In the genomic region with DNA sequence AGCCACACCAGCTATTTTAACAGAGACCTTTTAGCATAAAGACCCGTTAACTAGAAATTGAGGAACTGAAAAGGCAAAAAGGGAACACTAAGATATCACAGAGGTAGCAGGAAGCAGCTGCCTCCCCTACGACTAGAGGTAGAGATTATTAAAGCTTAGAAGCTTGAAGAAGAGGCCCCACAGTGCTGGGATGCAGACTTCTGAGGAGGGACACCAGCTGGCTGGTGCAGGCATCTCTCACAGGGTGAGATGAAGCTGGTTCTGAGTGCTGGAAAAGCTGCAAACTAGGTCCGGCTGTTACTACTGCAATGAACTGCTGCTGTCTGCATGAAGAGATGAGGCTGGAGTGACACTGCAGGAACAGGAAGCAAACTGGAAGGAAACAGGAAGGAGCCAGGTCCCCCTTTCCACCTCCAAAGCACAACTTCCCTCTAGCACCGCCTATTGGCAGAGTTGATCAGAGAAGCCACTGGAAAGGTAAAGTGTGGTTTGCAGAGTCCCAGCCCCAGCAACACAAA, we compare ENCODE assay signal across 8 cellular contexts.
A peak's percentile ranks its signal among the peaks of the same experiment; 100 is the strongest.
DNase-seq lines count a peak whose midpoint lies in the region; ATAC-seq and TF ChIP-seq lines count a peak whose summit lies in the region.

No MANE protein-coding gene starts in this region.

- peak; percentile 63 for TF ChIP-seq CTCF in GM06990 (IDR thresholded peaks at IDR 0.05; ENCODE audit: insufficient read depth, low read length, poor library complexity, severe bottlenecking)

- H3K4me3 ChIP-seq in GM06990 (replicated peaks; ENCODE audit: low read depth, low read length) = no peak overlapping the region; the same call in 1 of the 2 replicates

- ATAC-seq in GM19324 (IDR thresholded peaks at IDR 0.05; ENCODE audit: low FRiP score, unreplicated experiment) = peak; percentile 99
- peak; percentile 96 for ATAC-seq in HG03097 (IDR thresholded peaks at IDR 0.05; ENCODE audit: low FRiP score, unreplicated experiment)

- no peaks in the 10 kb centered on the region for H3K36me3 ChIP-seq in GM06990 (ENCODE audit: control insufficient read depth, insufficient read depth, low read length)

- no peaks in the 10 kb centered on the region for H3K27me3 ChIP-seq in GM06990 (replicated peaks; ENCODE audit: control insufficient read depth, insufficient read depth, low read length)

- peak; percentile 68 for DNase-seq in GM06990 (ENCODE audit: extremely low read depth, insufficient read length)
- DNase-seq in SIG-M5 treated with dmso at 0.1 percent for 504 hours (lab: John Stamatoyannopoulos, UW; ENCODE audit: unreplicated experiment) = peak; percentile 67
- DNase-seq in myocyte (ENCODE audit: low read depth) = peak; percentile 2
- DNase-seq in NCI-H128 (lab: John Stamatoyannopoulos, UW; ENCODE audit: unreplicated experiment) = no peak
- DNase-seq in foreskin melanocyte = no peak
- DNase-seq in activated effector memory CD4-positive, alpha-beta T cell treated with anti-CD3 and anti-CD28 coated beads, Interleukin-2, amount 50 U/mL, for 16 hours = no peak

Comparison
In these comparisons a context has a peak if more than half of its experiments do, and no peak if none do; other contexts are left out.
1. DNase-seq: peak in GM06990 (single experiment), SIG-M5 treated with dmso at 0.1 percent for 504 hours (single experiment) and myocyte (single experiment); none in NCI-H128 (single experiment), foreskin melanocyte (single experiment) and activated effector memory CD4-positive, alpha-beta T cell treated with anti-CD3 and anti-CD28 coated beads, Interleukin-2, amount 50 U/mL, for 16 hours (single experiment).